ENCODE assay signal across 8 cellular contexts in the genomic region with DNA sequence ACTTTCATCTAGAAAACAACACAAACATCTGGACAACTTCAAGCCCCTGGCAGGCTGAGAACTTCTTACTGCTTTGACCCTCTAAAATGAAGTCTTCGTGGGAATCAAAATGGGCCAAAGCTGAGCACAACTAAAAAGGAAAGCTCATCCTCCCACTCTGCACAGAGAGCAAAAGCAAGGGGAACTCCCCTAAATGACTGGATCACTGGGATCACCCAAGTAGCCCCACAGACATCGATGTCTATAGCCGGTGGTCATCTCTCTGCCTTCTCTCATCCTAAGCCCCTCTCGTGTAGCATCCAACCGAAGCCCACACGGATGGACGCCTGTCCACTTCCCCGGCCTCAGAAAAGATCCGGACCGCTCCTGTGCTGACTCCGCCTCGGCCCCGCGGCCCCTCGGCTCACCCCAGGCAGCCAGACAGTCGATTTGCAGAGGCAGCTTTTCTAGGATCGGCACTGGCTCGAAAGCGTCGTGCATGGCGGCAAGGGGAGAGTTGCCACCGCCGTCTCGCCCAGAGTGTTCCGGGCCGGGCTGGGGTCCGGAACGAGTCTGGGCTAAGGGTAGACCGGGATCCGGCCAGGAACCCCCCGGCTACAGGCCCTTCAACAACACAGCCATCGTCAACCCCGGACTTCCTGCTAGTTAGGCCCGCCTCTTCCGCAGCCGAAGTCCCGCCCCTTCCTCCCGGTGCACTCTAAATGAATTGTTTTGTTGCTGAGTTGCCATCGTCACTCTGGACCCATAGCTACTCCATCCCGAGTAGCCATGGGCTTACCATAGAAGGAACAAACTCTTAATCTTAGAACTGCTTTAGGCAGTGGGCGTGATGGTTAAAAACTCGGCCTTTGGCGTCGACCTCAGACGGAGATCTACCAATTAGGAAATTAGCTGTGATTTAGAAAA. TPM values are rescaled to one million over a fixed set of nuclear protein-coding genes. Genes with fewer than 3 reads are reported as not detected.
DNase-seq lines count a peak whose midpoint lies in the region; ATAC-seq, FAIRE-seq and TF ChIP-seq lines count a peak whose summit lies in the region.

A gene with protein sequence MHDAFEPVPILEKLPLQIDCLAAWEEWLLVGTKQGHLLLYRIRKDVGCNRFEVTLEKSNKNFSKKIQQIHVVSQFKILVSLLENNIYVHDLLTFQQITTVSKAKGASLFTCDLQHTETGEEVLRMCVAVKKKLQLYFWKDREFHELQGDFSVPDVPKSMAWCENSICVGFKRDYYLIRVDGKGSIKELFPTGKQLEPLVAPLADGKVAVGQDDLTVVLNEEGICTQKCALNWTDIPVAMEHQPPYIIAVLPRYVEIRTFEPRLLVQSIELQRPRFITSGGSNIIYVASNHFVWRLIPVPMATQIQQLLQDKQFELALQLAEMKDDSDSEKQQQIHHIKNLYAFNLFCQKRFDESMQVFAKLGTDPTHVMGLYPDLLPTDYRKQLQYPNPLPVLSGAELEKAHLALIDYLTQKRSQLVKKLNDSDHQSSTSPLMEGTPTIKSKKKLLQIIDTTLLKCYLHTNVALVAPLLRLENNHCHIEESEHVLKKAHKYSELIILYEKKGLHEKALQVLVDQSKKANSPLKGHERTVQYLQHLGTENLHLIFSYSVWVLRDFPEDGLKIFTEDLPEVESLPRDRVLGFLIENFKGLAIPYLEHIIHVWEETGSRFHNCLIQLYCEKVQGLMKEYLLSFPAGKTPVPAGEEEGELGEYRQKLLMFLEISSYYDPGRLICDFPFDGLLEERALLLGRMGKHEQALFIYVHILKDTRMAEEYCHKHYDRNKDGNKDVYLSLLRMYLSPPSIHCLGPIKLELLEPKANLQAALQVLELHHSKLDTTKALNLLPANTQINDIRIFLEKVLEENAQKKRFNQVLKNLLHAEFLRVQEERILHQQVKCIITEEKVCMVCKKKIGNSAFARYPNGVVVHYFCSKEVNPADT (minus strand): TSS at position 631 of the 906 bp plus-strand sequence. CDS start 151 bp downstream, at position 480.

- H3K36me3 ChIP-seq in NT2/D1 (ENCODE audit: insufficient read depth, insufficient read length, low read length) (peaks cover 23% of the 10 kb centered on the region), endodermal cell (ENCODE audit: control insufficient read depth, insufficient read depth, low read length) (peaks cover 39% of the 10 kb centered on the region), mesenchymal stem cell (ENCODE audit: control insufficient read depth in 1 of 2, insufficient read depth in 2 of 2, low read depth in 1 of 2, low read length in 2 of 2) (peaks cover 11 to 47% of the 10 kb centered on the region in 2 experiments)

- H3K36me3 Mint-ChIP-seq in activated CD8-positive, alpha-beta memory T cell treated with anti-CD3 and anti-CD28 coated beads, Interleukin-2, amount 10 ng/mL, durations not matched to agents 7 days and 5 days, result peaks cover 19% of the 10 kb centered on the region
- peaks cover 27% of the 10 kb centered on the region for H3K36me3 Mint-ChIP-seq in endodermal cell (ENCODE audit: low read depth)

- TF ChIP-seq CTCF in GM20000 (IDR thresholded peaks at IDR 0.05; ENCODE audit: extremely low read depth, missing control alignments) (no peak), endodermal cell (conservative IDR thresholded peaks at IDR 0.05) (no peak)

- no peak within 1 kb of the TSS for H4K91ac ChIP-seq in mesenchymal stem cell (ENCODE audit: low read length)

- no peaks in the 10 kb centered on the region for H3K27me3 ChIP-seq in NT2/D1 (ENCODE audit: insufficient read depth, insufficient read length)
- H3K27me3 ChIP-seq in endodermal cell (ENCODE audit: control insufficient read depth, insufficient read depth, low read length, poor library complexity, severe bottlenecking), result no peaks in the 10 kb centered on the region
- no peaks in the 10 kb centered on the region for H3K27me3 ChIP-seq in mesenchymal stem cell (ENCODE audit: control insufficient read depth in 1 of 2, insufficient read depth in 1 of 2, low read length in 2 of 2)

- peak within 1 kb of the TSS in 1 of 2 experiments; percentile 43 for H2BK12ac ChIP-seq in mesenchymal stem cell (ENCODE audit: low read length in 2 of 2)

- peak within 1 kb of the TSS; percentile 91 for H3K27ac Mint-ChIP-seq in activated CD8-positive, alpha-beta memory T cell treated with anti-CD3 and anti-CD28 coated beads, Interleukin-2, amount 10 ng/mL, durations not matched to agents 7 days and 5 days
- peak within 1 kb of the TSS; percentile 77 for H3K27ac Mint-ChIP-seq in endodermal cell

- CTCF ChIA-PET in activated CD8-positive, alpha-beta memory T cell treated with anti-CD3 and anti-CD28 coated beads, Interleukin-2, amount 10 ng/mL, durations not matched to agents 7 days and 5 days (lab: Charles Lee), result interaction anchor here (0.9 to 1.4 kb wide), 2 partner anchors 8 to 18 kb away, joined by 3 to 4 read pairs; no protein-coding TSS in a partner anchor

- peaks cover 33% of the 10 kb centered on the region for H3K4me1 Mint-ChIP-seq in activated CD8-positive, alpha-beta memory T cell treated with anti-CD3 and anti-CD28 coated beads, Interleukin-2, amount 10 ng/mL, durations not matched to agents 7 days and 5 days
- H3K4me1 Mint-ChIP-seq in endodermal cell, result peaks cover 11% of the 10 kb centered on the region

- peak; percentile 67 for FAIRE-seq in HTR-8/SVneo (lab: Jason Lieb, UNC)

- H3K4me1 ChIP-seq in NT2/D1 (ENCODE audit: insufficient read depth, insufficient read length) (no peaks in the 10 kb centered on the region), endodermal cell (ENCODE audit: control insufficient read depth, insufficient read depth, low read length) (peaks cover 4% of the 10 kb centered on the region), mesenchymal stem cell (ENCODE audit: control insufficient read depth, insufficient read depth, low read depth, low read length) (no peaks in the 10 kb centered on the region)

- no peaks in the 10 kb centered on the region for H3K9me3 ChIP-seq in NT2/D1 (ENCODE audit: insufficient read depth, low read length)
- H3K9me3 ChIP-seq in endodermal cell (ENCODE audit: control insufficient read depth, low read length), result no peaks in the 10 kb centered on the region
- H3K9me3 ChIP-seq in mesenchymal stem cell (ENCODE audit: control insufficient read depth, low read length), result no peaks in the 10 kb centered on the region

- H3K4me3 ChIP-seq in NT2/D1 (ENCODE audit: insufficient read length, low read depth), result peak within 1 kb of the TSS; percentile 58
- H3K4me3 ChIP-seq in endodermal cell (ENCODE audit: low read length), result peak within 1 kb of the TSS; percentile 98
- peak within 1 kb of the TSS; percentile 84 to 92 for H3K4me3 ChIP-seq in mesenchymal stem cell (ENCODE audit: insufficient read depth in 1 of 2, low read depth in 1 of 2, low read length in 2 of 2)

- H2AFZ ChIP-seq in mesenchymal stem cell (ENCODE audit: low read depth, low read length), result peak within 1 kb of the TSS; percentile 90

- H2BK5ac ChIP-seq in mesenchymal stem cell (ENCODE audit: low read depth, low read length, poor library complexity, severe bottlenecking), result peak within 1 kb of the TSS; percentile 33

- H3K4me2 ChIP-seq in mesenchymal stem cell (ENCODE audit: low read length, poor library complexity, severe bottlenecking), result peak within 1 kb of the TSS; percentile 68

- peak within 1 kb of the TSS in 1 of 2 experiments; percentile 66 for H3K23ac ChIP-seq in mesenchymal stem cell (ENCODE audit: low read length in 2 of 2)

- H3K14ac ChIP-seq in mesenchymal stem cell (ENCODE audit: low read length in 2 of 2), result peak within 1 kb of the TSS in 1 of 2 experiments; percentile 79

- DNase-seq in COLO668 (lab: John Stamatoyannopoulos, UW; ENCODE audit: unreplicated experiment) (peak; percentile 82), GM20000 (ENCODE audit: low spot score) (peak; percentile 84), HTR-8/SVneo (ENCODE audit: insufficient read length, low spot score) (peak; percentile 84), NT2/D1 (ENCODE audit: low read depth, low spot score) (peak; percentile 68), endodermal cell (peak; percentile 93), mesenchymal stem cell (peak; percentile 91)
- DNase-seq in activated CD8-positive, alpha-beta memory T cell treated with anti-CD3 and anti-CD28 coated beads, Interleukin-2, amount 10 ng/mL, durations not matched to agents 7 days and 5 days, result peak; percentile 92
- DNase-seq in stimulated activated CD8-positive, alpha-beta memory T cell treated with anti-CD3 and anti-CD28 coated beads, Interleukin-12 subunit alpha, Interleukin-12 subunit beta, amount 100 ng/mL, for 24 hours (ENCODE audit: extremely low read depth), result peak; percentile 65

- 4 to 13% methylated on average over 18 to 45 of the region's 45 CpGs for WGBS in endodermal cell (ENCODE audit: insufficient coverage in 1 of 2, insufficient read length in 1 of 2), 2 experiments
- 2% methylated on average over 45 of the region's 45 CpGs for WGBS in mesenchymal stem cell

- peak within 1 kb of the TSS; percentile 81 for H4K8ac ChIP-seq in mesenchymal stem cell (ENCODE audit: low read length)

- peak within 1 kb of the TSS; percentile 75 to 89 for H3K18ac ChIP-seq in mesenchymal stem cell (ENCODE audit: low read depth in 1 of 2, low read length in 2 of 2)

- no peak within 1 kb of the TSS for H3K27ac ChIP-seq in endodermal cell (ENCODE audit: low read depth, low read length)
- peak within 1 kb of the TSS; percentile 76 for H3K27ac ChIP-seq in mesenchymal stem cell (ENCODE audit: low read length, poor library complexity, severe bottlenecking)

- peaks cover 17% of the 10 kb centered on the region for H3K79me1 ChIP-seq in mesenchymal stem cell (replicated peaks; ENCODE audit: low read length, poor library complexity, severe bottlenecking)

- H3K4ac ChIP-seq in mesenchymal stem cell (ENCODE audit: low read depth in 1 of 2, low read length in 2 of 2), result peak within 1 kb of the TSS; percentile 48 to 81

- H2AK5ac ChIP-seq in mesenchymal stem cell (ENCODE audit: low read length, severe bottlenecking), result no peak within 1 kb of the TSS

- H3K27me3 Mint-ChIP-seq in activated CD8-positive, alpha-beta memory T cell treated with anti-CD3 and anti-CD28 coated beads, Interleukin-2, amount 10 ng/mL, durations not matched to agents 7 days and 5 days, result no peaks in the 10 kb centered on the region
- H3K27me3 Mint-ChIP-seq in endodermal cell (ENCODE audit: insufficient read depth), result no peaks in the 10 kb centered on the region

- H3K9me3 Mint-ChIP-seq in activated CD8-positive, alpha-beta memory T cell treated with anti-CD3 and anti-CD28 coated beads, Interleukin-2, amount 10 ng/mL, durations not matched to agents 7 days and 5 days (ENCODE audit: low read depth), result no peaks in the 10 kb centered on the region
- no peaks in the 10 kb centered on the region for H3K9me3 Mint-ChIP-seq in endodermal cell

- H3K9ac ChIP-seq in NT2/D1 (ENCODE audit: insufficient read length, low read depth), result peak within 1 kb of the TSS; percentile 86
- H3K9ac ChIP-seq in endodermal cell (ENCODE audit: extremely low read depth, low read length, poor library complexity, severe bottlenecking), result peak within 1 kb of the TSS; percentile 87
- peak within 1 kb of the TSS; percentile 97 for H3K9ac ChIP-seq in mesenchymal stem cell (ENCODE audit: low read length)

- no peak within 1 kb of the TSS for H2BK15ac ChIP-seq in mesenchymal stem cell (ENCODE audit: low read depth, poor library complexity, severe bottlenecking)

- H3K4me3 Mint-ChIP-seq in activated CD8-positive, alpha-beta memory T cell treated with anti-CD3 and anti-CD28 coated beads, Interleukin-2, amount 10 ng/mL, durations not matched to agents 7 days and 5 days, result peak within 1 kb of the TSS; percentile 96
- H3K4me3 Mint-ChIP-seq in endodermal cell, result peak within 1 kb of the TSS; percentile 98

- peak; percentile 99 for ATAC-seq in activated CD8-positive, alpha-beta memory T cell treated with anti-CD3 and anti-CD28 coated beads, Interleukin-2, amount 10 ng/mL, durations not matched to agents 7 days and 5 days

- H2BK120ac ChIP-seq in mesenchymal stem cell (ENCODE audit: low read depth, low read length), result peak within 1 kb of the TSS; percentile 50

RNA-seq across cellular contexts. Expression of the gene that starts here (rescaled TPM):
- total RNA-seq in activated CD8-positive, alpha-beta memory T cell treated with anti-CD3 and anti-CD28 coated beads, Interleukin-2, amount 10 ng/mL, durations not matched to agents 7 days and 5 days, result 10 to 100 TPM; 58.7 to 70.1 TPM
- 10 to 100 TPM; 60.4 to 69.8 TPM for total RNA-seq in endodermal cell
- 45.9 TPM for polyA plus RNA-seq in endodermal cell (2013, experiment 1 of 2)
- polyA plus RNA-seq in endodermal cell (2013, experiment 2 of 2), result 39.6 TPM
- polyA plus RNA-seq in mesenchymal stem cell (2013, experiment 1 of 2), result 34.2 TPM
- polyA plus RNA-seq in mesenchymal stem cell (2013, experiment 2 of 2), result 32.4 TPM
